In genomic region chr2:227222292-227222691, GRCh38 we compare ENCODE assay signal across 30 cellular contexts. TPM values are rescaled to one million over a fixed set of nuclear protein-coding genes. Genes with fewer than 3 reads are reported as not detected.
"Had no signal": no experiment of that assay in that cellular context is flagged by ENCODE, and none has a peak within 500 bp of the region (broad histone marks: within the 10 kb centered on the region; RNA-seq: fewer than 3 reads in every experiment).

No MANE protein-coding gene starts in this region.

- H3K27ac ChIP-seq: breast epithelium, SK-N-MC, WERI-Rb-1 had no signal

- H3K4me1 Mint-ChIP-seq: activated CD4-positive, alpha-beta memory T cell treated with anti-CD3 and anti-CD28 coated beads, Interleukin-2, amount 10 ng/mL, durations not matched to agents 7 days and 5 days; activated naive CD4-positive, alpha-beta T cell treated with anti-CD3 and anti-CD28 coated beads, Interleukin-2, amount 10 ng/mL, durations not matched to agents 7 days and 5 days had no signal

- ATAC-seq: activated CD4-positive, CD25-positive, alpha-beta regulatory T cell treated with anti-CD3 and anti-CD28 coated beads, Interleukin-2, amount 50 U/mL, for 24 hours; Panc1; Right ventricle myocardium inferior had no signal

- H3K9me3 ChIP-seq: breast epithelium had no signal

- H3K9me3 Mint-ChIP-seq: activated CD4-positive, alpha-beta memory T cell treated with anti-CD3 and anti-CD28 coated beads, Interleukin-2, amount 10 ng/mL, durations not matched to agents 7 days and 5 days; activated naive CD4-positive, alpha-beta T cell treated with anti-CD3 and anti-CD28 coated beads, Interleukin-2, amount 10 ng/mL, durations not matched to agents 7 days and 5 days; activated T-helper 2 cell treated with anti-CD3 and anti-CD28 coated beads, Interferon-gamma antibody, Interleukin-2, Interleukin-4, amounts not matched to agents 10 μg/mL and 5 μg/mL and 100 μg/mL, durations not matched to agents 14 hours and 24 hours and 36 hours had no signal

- H3K27me3 Mint-ChIP-seq: activated naive CD4-positive, alpha-beta T cell treated with anti-CD3 and anti-CD28 coated beads, Interleukin-2, amount 10 ng/mL, durations not matched to agents 7 days and 5 days had no signal

- H3K4me3 ChIP-seq: breast epithelium, SK-N-MC had no signal

- H3K4me1 ChIP-seq: breast epithelium had no signal

- H3K36me3 Mint-ChIP-seq: activated naive CD4-positive, alpha-beta T cell treated with anti-CD3 and anti-CD28 coated beads, Interleukin-2, amount 10 ng/mL, durations not matched to agents 7 days and 5 days had no signal

- H3K27ac Mint-ChIP-seq: activated CD4-positive, alpha-beta memory T cell treated with anti-CD3 and anti-CD28 coated beads, Interleukin-2, amount 10 ng/mL, durations not matched to agents 7 days and 5 days; activated naive CD4-positive, alpha-beta T cell treated with anti-CD3 and anti-CD28 coated beads, Interleukin-2, amount 10 ng/mL, durations not matched to agents 7 days and 5 days; activated T-helper 2 cell treated with anti-CD3 and anti-CD28 coated beads, Interferon-gamma antibody, Interleukin-2, Interleukin-4, amounts not matched to agents 10 μg/mL and 5 μg/mL and 100 μg/mL, durations not matched to agents 14 hours and 24 hours and 36 hours had no signal

- H3K27me3 ChIP-seq: breast epithelium had no signal

- DNase-seq: activated CD4-positive, alpha-beta memory T cell treated with anti-CD3 and anti-CD28 coated beads, Interleukin-2, amount 10 ng/mL, durations not matched to agents 7 days and 5 days; activated CD4-positive, alpha-beta T cell treated with anti-CD3 and anti-CD28 coated beads for 48 hours; activated gamma-delta T cell treated with Interleukin-2 at 50 U/mL for 16 hours; activated naive CD4-positive, alpha-beta T cell treated with anti-CD3 and anti-CD28 coated beads, Interleukin-2, amount 10 ng/mL, durations not matched to agents 7 days and 5 days; activated T-cell treated with anti-CD3 and anti-CD28 coated beads for 4 hours; activated T-cell treated with anti-CD3 and anti-CD28 coated beads, Interleukin-2, amount 50 U/mL, for 48 hours; aorta; caudate nucleus; MM.1S; NCI-H1105; NCI-H1436; NCI-H1694 treated with DMSO at 0.1 percent for 48 hours; NCI-H2029 treated with DMSO at 0.1 percent for 48 hours; NCI-H345; NCI-H510A; NCI-H526 treated with DMSO at 0.1 percent for 48 hours; NCI-H82; NK-92 treated with Interleukin-12 subunit alpha and Interleukin-12 subunit beta, amount 100 ng/mL, for 24 hours; OCI-M1; RPMI8226; T-helper 1 cell; WERI-Rb-1 had no signal

- H3K36me3 ChIP-seq: breast epithelium, WERI-Rb-1 had no signal

- H3K4me3 Mint-ChIP-seq: activated CD4-positive, alpha-beta memory T cell treated with anti-CD3 and anti-CD28 coated beads, Interleukin-2, amount 10 ng/mL, durations not matched to agents 7 days and 5 days; activated naive CD4-positive, alpha-beta T cell treated with anti-CD3 and anti-CD28 coated beads, Interleukin-2, amount 10 ng/mL, durations not matched to agents 7 days and 5 days had no signal

RNA-seq across cellular contexts. Expression of gene COL4A3, which starts 57.9 kb away (rescaled TPM):
- total RNA-seq: activated CD8-positive, alpha-beta memory T cell treated with anti-CD3 and anti-CD28 coated beads for 36 hours; activated T-helper 2 cell treated with anti-CD3 and anti-CD28 coated beads, Interferon-gamma antibody, Interleukin-2, Interleukin-4, amounts not matched to agents 10 μg/mL and 5 μg/mL and 100 μg/mL, durations not matched to agents 14 hours and 24 hours and 36 hours; T-helper 2 cell treated with Interferon-gamma antibody and Interleukin-4, amounts not matched to agents 100 ng/mL and 5 ng/mL, for 36 hours had no signal

RNA-seq across cellular contexts. Expression of gene COL4A4, which starts 58.3 kb away (rescaled TPM):
- total RNA-seq: activated CD8-positive, alpha-beta memory T cell treated with anti-CD3 and anti-CD28 coated beads for 36 hours; activated T-helper 2 cell treated with anti-CD3 and anti-CD28 coated beads, Interferon-gamma antibody, Interleukin-2, Interleukin-4, amounts not matched to agents 10 μg/mL and 5 μg/mL and 100 μg/mL, durations not matched to agents 14 hours and 24 hours and 36 hours had no signal
